In the genomic region with DNA sequence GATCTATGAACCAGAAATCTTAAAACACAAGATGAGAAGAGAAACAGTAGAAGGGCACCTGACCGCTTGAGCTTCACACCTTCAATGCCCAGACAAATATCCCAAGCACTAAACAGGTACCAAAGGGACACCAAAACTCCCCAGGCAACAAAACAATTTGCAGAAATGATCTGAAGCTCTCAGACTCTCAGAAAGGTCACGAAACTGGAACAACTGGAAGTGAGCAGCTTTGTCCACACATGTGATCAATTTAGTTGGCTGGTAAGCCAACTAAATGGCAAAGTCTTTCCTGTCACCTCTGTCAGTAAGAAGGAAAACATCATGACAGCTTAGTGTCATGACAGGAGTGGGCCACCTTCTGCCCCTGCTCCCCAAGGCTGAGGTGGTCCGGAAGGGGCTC, we compare ENCODE assay signal across 16 cellular contexts. TPM values are rescaled to one million over a fixed set of nuclear protein-coding genes. Genes with fewer than 3 reads are reported as not detected.
DNase-seq lines count a peak whose midpoint lies in the region; ATAC-seq and TF ChIP-seq lines count a peak whose summit lies in the region.
"Had no signal": no experiment of that assay in that cellular context is flagged by ENCODE, and none has a peak within 500 bp of the region (broad histone marks: within the 10 kb centered on the region; RNA-seq: fewer than 3 reads in every experiment).

No MANE protein-coding gene starts in this region.

- POLR2A ChIA-PET in activated CD4-positive, alpha-beta T cell treated with anti-CD3 and anti-CD28 coated beads for 36 hours (lab: Charles Lee), result interaction anchor here (0.5 kb wide), 1 partner anchor 183 kb away, joined by 3 read pairs; no protein-coding TSS in a partner anchor
- POLR2A ChIA-PET in CD8-positive, alpha-beta T cell (lab: Charles Lee), result no interaction called here

- H3K4me3 ChIP-seq in CD8-positive, alpha-beta T cell (ENCODE audit: low read depth, low read length), result no peak overlapping the region
- no peak overlapping the region for H3K4me3 ChIP-seq in uterus

- H3K4me1 Mint-ChIP-seq in activated CD4-positive, alpha-beta T cell treated with anti-CD3 and anti-CD28 coated beads for 36 hours, result peaks cover 50% of the 10 kb centered on the region
- H3K4me1 Mint-ChIP-seq in CD8-positive, alpha-beta T cell (ENCODE audit: low read depth), result peaks cover 63% of the 10 kb centered on the region
- H3K4me1 Mint-ChIP-seq in activated naive CD8-positive, alpha-beta T cell treated with anti-CD3 and anti-CD28 coated beads for 36 hours, result peaks cover 49% of the 10 kb centered on the region
- H3K4me1 Mint-ChIP-seq in natural killer cell treated with Interleukin-12 subunit alpha and Interleukin-12 subunit beta and Interleukin-15 and Interleukin-18, amount 100 ng/mL, for 72 hours (ENCODE audit: low read depth in 2 of 2), result peaks cover 48 to 52% of the 10 kb centered on the region in 2 donors

- no peaks in the 10 kb centered on the region for H3K27me3 Mint-ChIP-seq in activated CD4-positive, alpha-beta T cell treated with anti-CD3 and anti-CD28 coated beads for 36 hours
- no peaks in the 10 kb centered on the region for H3K27me3 Mint-ChIP-seq in CD8-positive, alpha-beta T cell (ENCODE audit: low read depth)
- no peaks in the 10 kb centered on the region for H3K27me3 Mint-ChIP-seq in activated naive CD8-positive, alpha-beta T cell treated with anti-CD3 and anti-CD28 coated beads for 36 hours
- no peaks in the 10 kb centered on the region for H3K27me3 Mint-ChIP-seq in natural killer cell treated with Interleukin-12 subunit alpha and Interleukin-12 subunit beta and Interleukin-15 and Interleukin-18, amount 100 ng/mL, for 72 hours

- H3K36me3 Mint-ChIP-seq in activated CD4-positive, alpha-beta T cell treated with anti-CD3 and anti-CD28 coated beads for 36 hours (ENCODE audit: low read depth), result peaks cover 15% of the 10 kb centered on the region
- H3K36me3 Mint-ChIP-seq in CD8-positive, alpha-beta T cell, result peaks cover 23% of the 10 kb centered on the region
- peaks cover 24% of the 10 kb centered on the region for H3K36me3 Mint-ChIP-seq in activated naive CD8-positive, alpha-beta T cell treated with anti-CD3 and anti-CD28 coated beads for 36 hours
- H3K36me3 Mint-ChIP-seq in natural killer cell treated with Interleukin-12 subunit alpha and Interleukin-12 subunit beta and Interleukin-15 and Interleukin-18, amount 100 ng/mL, for 72 hours, result no peaks in the 10 kb centered on the region

- no peak for TF ChIP-seq POLR2A in uterus (IDR thresholded peaks at IDR 0.05)

- no peak for ATAC-seq in activated CD4-positive, alpha-beta T cell treated with anti-CD3 and anti-CD28 coated beads for 36 hours
- no peak for ATAC-seq in CD8-positive, alpha-beta T cell
- ATAC-seq in natural killer cell treated with Interleukin-12 subunit alpha and Interleukin-12 subunit beta and Interleukin-15 and Interleukin-18, amount 100 ng/mL, for 72 hours, result no peak
- no peak for ATAC-seq in HG03095 (IDR thresholded peaks at IDR 0.05; ENCODE audit: unreplicated experiment)
- ATAC-seq: right cardiac atrium had no signal

- no peaks in the 10 kb centered on the region for H3K36me3 ChIP-seq in CD8-positive, alpha-beta T cell (ENCODE audit: insufficient read depth, low read length)
- H3K36me3 ChIP-seq in uterus, result no peaks in the 10 kb centered on the region

- DNase-seq in activated CD4-positive, alpha-beta T cell treated with anti-CD3 and anti-CD28 coated beads for 36 hours, result no peak
- DNase-seq in activated CD4-positive, alpha-beta T cell treated with anti-CD3 and anti-CD28 coated beads for 1 hour, result no peak
- no peak for DNase-seq in CD8-positive, alpha-beta T cell
- DNase-seq in activated naive CD8-positive, alpha-beta T cell treated with anti-CD3 and anti-CD28 coated beads for 36 hours, result no peak
- no peak for DNase-seq in natural killer cell treated with Interleukin-12 subunit alpha and Interleukin-12 subunit beta and Interleukin-15 and Interleukin-18, amount 100 ng/mL, for 72 hours (ENCODE audit: low spot score)
- DNase-seq in uterus, result no peak
- DNase-seq in DMS153 (lab: John Stamatoyannopoulos, UW), result no peak
- DNase-seq: ACHN; activated CD8-positive, alpha-beta memory T cell treated with anti-CD3 and anti-CD28 coated beads, Interleukin-2, amount 50 U/mL, for 48 hours; COR-L47; H7; NCI-H1694 treated with DMSO at 0.1 percent for 48 hours; NCI-H446; right cardiac atrium; stimulated activated CD4-positive, alpha-beta T cell treated with anti-CD3 and anti-CD28 coated beads, Interleukin-2, amount 100 ng/mL, for 24 hours had no signal

- H3K9me3 Mint-ChIP-seq in activated CD4-positive, alpha-beta T cell treated with anti-CD3 and anti-CD28 coated beads for 36 hours (ENCODE audit: low read depth), result no peaks in the 10 kb centered on the region
- H3K9me3 Mint-ChIP-seq in CD8-positive, alpha-beta T cell, result no peaks in the 10 kb centered on the region
- H3K9me3 Mint-ChIP-seq in activated naive CD8-positive, alpha-beta T cell treated with anti-CD3 and anti-CD28 coated beads for 36 hours, result no peaks in the 10 kb centered on the region
- no peaks in the 10 kb centered on the region for H3K9me3 Mint-ChIP-seq in natural killer cell treated with Interleukin-12 subunit alpha and Interleukin-12 subunit beta and Interleukin-15 and Interleukin-18, amount 100 ng/mL, for 72 hours

- CTCF ChIA-PET in activated CD4-positive, alpha-beta T cell treated with anti-CD3 and anti-CD28 coated beads for 36 hours (lab: Charles Lee), result interaction anchor here (0.6 kb wide), 2 partner anchors 23 to 125 kb away, joined by 3 read pairs; no protein-coding TSS in a partner anchor
- CTCF ChIA-PET in CD8-positive, alpha-beta T cell (lab: Charles Lee), result no interaction called here

- no peak overlapping the region for H3K4me3 Mint-ChIP-seq in activated CD4-positive, alpha-beta T cell treated with anti-CD3 and anti-CD28 coated beads for 36 hours
- no peak overlapping the region for H3K4me3 Mint-ChIP-seq in CD8-positive, alpha-beta T cell
- H3K4me3 Mint-ChIP-seq in activated naive CD8-positive, alpha-beta T cell treated with anti-CD3 and anti-CD28 coated beads for 36 hours, result no peak overlapping the region
- peak overlapping the region; percentile 30 for H3K4me3 Mint-ChIP-seq in natural killer cell treated with Interleukin-12 subunit alpha and Interleukin-12 subunit beta and Interleukin-15 and Interleukin-18, amount 100 ng/mL, for 72 hours

- peak overlapping the region; percentile 27 for H3K27ac Mint-ChIP-seq in activated CD4-positive, alpha-beta T cell treated with anti-CD3 and anti-CD28 coated beads for 36 hours
- H3K27ac Mint-ChIP-seq in CD8-positive, alpha-beta T cell, result peak overlapping the region; percentile 75
- H3K27ac Mint-ChIP-seq in activated naive CD8-positive, alpha-beta T cell treated with anti-CD3 and anti-CD28 coated beads for 36 hours, result peak overlapping the region; percentile 16
- H3K27ac Mint-ChIP-seq in natural killer cell treated with Interleukin-12 subunit alpha and Interleukin-12 subunit beta and Interleukin-15 and Interleukin-18, amount 100 ng/mL, for 72 hours, result peak overlapping the region; percentile 50 to 63

- H3K4me1 ChIP-seq in CD8-positive, alpha-beta T cell (ENCODE audit: insufficient read depth, low read length), result peaks cover 32% of the 10 kb centered on the region
- H3K4me1 ChIP-seq in uterus, result peaks cover 0 to 6% of the 10 kb centered on the region in 2 donors

- H3K9me3 ChIP-seq in CD8-positive, alpha-beta T cell (ENCODE audit: low read length), result no peaks in the 10 kb centered on the region
- H3K9me3 ChIP-seq in uterus, result no peaks in the 10 kb centered on the region

- TF ChIP-seq CTCF in CD8-positive, alpha-beta T cell (IDR thresholded peaks at IDR 0.05), result no peak
- no peak for TF ChIP-seq CTCF in uterus (IDR thresholded peaks at IDR 0.05)

- intact Hi-C loops in activated CD4-positive, alpha-beta T cell treated with anti-CD3 and anti-CD28 coated beads for 36 hours (cut with DNase I, micrococcal nuclease), result loop anchor here in 1 of 2 experiments (10.0 kb wide), 1 partner anchor 789 kb away; the partner anchor contains the start of genes FAM120A and FAM120AOS
- intact Hi-C loops in CD8-positive, alpha-beta T cell (cut with DNase I, micrococcal nuclease), result loop anchor here (5.0 to 10.0 kb wide), 2 partner anchors 901 to 1499 kb away; no protein-coding TSS in a partner anchor
- intact Hi-C loops in uterus (cut with DNase I; ENCODE audit: low total_unique reads), result no loop called here

- no peak overlapping the region for H3K27ac ChIP-seq in CD8-positive, alpha-beta T cell (ENCODE audit: low read depth, low read length)
- no peak overlapping the region for H3K27ac ChIP-seq in uterus

- H3K27me3 ChIP-seq in CD8-positive, alpha-beta T cell (ENCODE audit: insufficient read depth, low read length), result no peaks in the 10 kb centered on the region
- no peaks in the 10 kb centered on the region for H3K27me3 ChIP-seq in uterus

RNA-seq across cellular contexts. Expression of gene IPPK, which starts 4.1 kb away (rescaled TPM):
- total RNA-seq in activated CD4-positive, alpha-beta T cell treated with anti-CD3 and anti-CD28 coated beads for 36 hours, result 10 to 100 TPM in 1 of 2 experiments, 1 to 10 TPM in 1; 9.9 to 12.2 TPM
- 10 to 100 TPM; 12.2 to 12.8 TPM for total RNA-seq in CD8-positive, alpha-beta T cell
- 10 to 100 TPM; 13.0 to 13.9 TPM for total RNA-seq in activated naive CD8-positive, alpha-beta T cell treated with anti-CD3 and anti-CD28 coated beads for 36 hours
- total RNA-seq in natural killer cell treated with Interleukin-12 subunit alpha and Interleukin-12 subunit beta and Interleukin-15 and Interleukin-18, amount 100 ng/mL, for 72 hours, result 10 to 100 TPM; 11.8 to 21.9 TPM
- total RNA-seq in uterus, result 10 to 100 TPM in 2 of 4 donors, 1 to 10 TPM in 2; 5.9 to 13.1 (median 8.5) TPM

Comparison
In these comparisons a context has a peak if more than half of its experiments do, and no peak if none do; other contexts are left out.
1. H3K27ac Mint-ChIP-seq: peak in every context shown above with its lines; median percentile 75 in CD8-positive, alpha-beta T cell; 56 in natural killer cell treated with Interleukin-12 subunit alpha and Interleukin-12 subunit beta and Interleukin-15 and Interleukin-18, amount 100 ng/mL, for 72 hours; 27 in activated CD4-positive, alpha-beta T cell treated with anti-CD3 and anti-CD28 coated beads for 36 hours; 16 in activated naive CD8-positive, alpha-beta T cell treated with anti-CD3 and anti-CD28 coated beads for 36 hours.